ENCODE assay signal across 1 cellular context in genomic region chr10:17375936-17376584, GRCh38.
TF ChIP-seq lines count a peak whose summit lies in the region.

No MANE protein-coding gene starts in this region.

TF ChIP-seq in K562, 482 proteins besides CTCF, POLR2A, EP300 and RAD21 (continued from another document and continues in another):
- no peak for TF ChIP-seq RERE (CRISPR knock-in tag; IDR thresholded peaks at IDR 0.05; ENCODE audit: borderline replicate concordance)
- TF ChIP-seq ZNF384 (IDR thresholded peaks at IDR 0.05; ENCODE audit: low read depth, low read length), result no peak
- TF ChIP-seq ZFPM2 (CRISPR knock-in tag; IDR thresholded peaks at IDR 0.05), result no peak
- TF ChIP-seq ZNF408 (CRISPR knock-in tag; IDR thresholded peaks at IDR 0.05; ENCODE audit: low read depth), result no peak
- no peak for TF ChIP-seq ILF3 (IDR thresholded peaks at IDR 0.05; ENCODE audit: borderline replicate concordance)
- TF ChIP-seq TCF7L2 (IDR thresholded peaks at IDR 0.05; ENCODE audit: low read depth, low read length), result no peak
- TF ChIP-seq DACH1 (IDR thresholded peaks at IDR 0.05; ENCODE audit: partially characterized antibody), result no peak
- TF ChIP-seq UBTF (IDR thresholded peaks at IDR 0.05; ENCODE audit: borderline replicate concordance in 1 of 2, low read depth in 2 of 2, low read length in 2 of 2), result no peak
- no peak for TF ChIP-seq ZNF592 (IDR thresholded peaks at IDR 0.05)
- peak; percentile 65; the same call in 1 of the 2 replicates for TF ChIP-seq ZBTB40 (IDR thresholded peaks at IDR 0.05)
- peak; percentile 48; the same call in 1 of the 2 replicates for TF ChIP-seq ZBTB40 (CRISPR knock-in tag; IDR thresholded peaks at IDR 0.05)
- no peak for TF ChIP-seq HNRNPLL (IDR thresholded peaks at IDR 0.05; ENCODE audit: low read depth, low read length, poor library complexity, severe bottlenecking)
- TF ChIP-seq RNF219 (CRISPR knock-in tag; IDR thresholded peaks at IDR 0.05), result no peak
- TF ChIP-seq SRSF9 (IDR thresholded peaks at IDR 0.05; ENCODE audit: borderline replicate concordance, low read depth, low read length), result no peak
- TF ChIP-seq ZBTB33 (CRISPR knock-in tag; IDR thresholded peaks at IDR 0.05), result peak; percentile 76
- TF ChIP-seq ZNF655 (CRISPR knock-in tag; IDR thresholded peaks at IDR 0.05), result no peak
- TF ChIP-seq NCOA4 (IDR thresholded peaks at IDR 0.05; ENCODE audit: partially characterized antibody), result no peak
